13 cellular contexts compared by ENCODE assay signal in the genomic region with DNA sequence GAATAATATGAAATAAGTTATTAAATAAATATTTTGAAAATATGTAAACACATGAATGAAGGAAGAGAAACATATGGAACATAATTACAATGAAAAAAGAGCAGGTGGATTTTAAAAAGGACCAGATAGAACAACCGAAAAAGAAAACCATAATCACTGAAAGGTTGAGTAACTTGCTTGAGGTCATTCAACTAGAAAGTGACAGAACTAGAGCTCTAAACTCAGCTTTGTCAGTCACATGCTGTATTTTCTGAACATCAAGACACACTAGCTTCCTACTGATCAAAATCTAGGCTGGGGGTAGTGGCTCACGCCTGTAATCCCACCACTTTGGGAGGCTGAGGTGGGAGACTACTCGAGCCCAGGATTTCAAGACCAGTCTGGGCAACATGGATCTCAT. TPM values are rescaled to one million over a fixed set of nuclear protein-coding genes. Genes with fewer than 3 reads are reported as not detected.
A peak's percentile ranks its signal among the peaks of the same experiment; 100 is the strongest.
DNase-seq lines count a peak whose midpoint lies in the region; ATAC-seq and TF ChIP-seq lines count a peak whose summit lies in the region.
"Had no signal": no experiment of that assay in that cellular context is flagged by ENCODE, and none has a peak within 500 bp of the region (broad histone marks: within the 10 kb centered on the region; RNA-seq: fewer than 3 reads in every experiment).

No MANE protein-coding gene starts in this region.

- H3K4me3 Mint-ChIP-seq in stimulated activated naive B cell treated with anti-CD40 and anti-IgM and Interleukin-4, amounts not matched to agents 10 μg/mL and 1 μg/mL and 100 μg/mL, for 72 hours = no peak overlapping the region
- no peak overlapping the region for H3K4me3 Mint-ChIP-seq in activated CD8-positive, alpha-beta T cell treated with anti-CD3 and anti-CD28 coated beads for 36 hours

- no peak overlapping the region for H3K27ac Mint-ChIP-seq in stimulated activated naive B cell treated with anti-CD40 and anti-IgM and Interleukin-4, amounts not matched to agents 10 μg/mL and 1 μg/mL and 100 μg/mL, for 72 hours
- H3K27ac Mint-ChIP-seq in activated CD8-positive, alpha-beta T cell treated with anti-CD3 and anti-CD28 coated beads for 36 hours = no peak overlapping the region

- no peaks in the 10 kb centered on the region for H3K36me3 Mint-ChIP-seq in stimulated activated naive B cell treated with anti-CD40 and anti-IgM and Interleukin-4, amounts not matched to agents 10 μg/mL and 1 μg/mL and 100 μg/mL, for 72 hours
- H3K36me3 Mint-ChIP-seq in activated CD8-positive, alpha-beta T cell treated with anti-CD3 and anti-CD28 coated beads for 36 hours (ENCODE audit: low read depth) = no peaks in the 10 kb centered on the region

- DNase-seq in DMS153 treated with DMSO at 0.1 percent for 48 hours (lab: John Stamatoyannopoulos, UW; ENCODE audit: unreplicated experiment) = no peak
- no peak for DNase-seq in stimulated activated naive B cell treated with anti-CD40 and anti-IgM and Interleukin-4, amounts not matched to agents 10 μg/mL and 1 μg/mL and 100 μg/mL, for 72 hours
- no peak for DNase-seq in anterior cingulate cortex (lab: John Stamatoyannopoulos, UW)
- no peak for DNase-seq in activated CD8-positive, alpha-beta T cell treated with anti-CD3 and anti-CD28 coated beads for 36 hours
- DNase-seq: body of pancreas; DMS 273 treated with DMSO at 0.1 percent for 48 hours; effector memory CD4-positive, alpha-beta T cell; mucosa of descending colon; stimulated activated CD4-positive, alpha-beta T cell treated with anti-CD3 and anti-CD28 coated beads, Interleukin-2, amount 100 ng/mL, for 24 hours had no signal

- no peak for TF ChIP-seq CTCF in activated CD8-positive, alpha-beta T cell treated with anti-CD3 and anti-CD28 coated beads for 36 hours (IDR thresholded peaks at IDR 0.05)

- peaks cover 10 to 14% of the 10 kb centered on the region in 2 donors for H3K27me3 Mint-ChIP-seq in stimulated activated naive B cell treated with anti-CD40 and anti-IgM and Interleukin-4, amounts not matched to agents 10 μg/mL and 1 μg/mL and 100 μg/mL, for 72 hours
- peaks cover 12% of the 10 kb centered on the region for H3K27me3 Mint-ChIP-seq in activated CD8-positive, alpha-beta T cell treated with anti-CD3 and anti-CD28 coated beads for 36 hours

- no peaks in the 10 kb centered on the region for H3K4me1 Mint-ChIP-seq in stimulated activated naive B cell treated with anti-CD40 and anti-IgM and Interleukin-4, amounts not matched to agents 10 μg/mL and 1 μg/mL and 100 μg/mL, for 72 hours
- H3K4me1 Mint-ChIP-seq in activated CD8-positive, alpha-beta T cell treated with anti-CD3 and anti-CD28 coated beads for 36 hours (ENCODE audit: low read depth) = no peaks in the 10 kb centered on the region

- ATAC-seq in GM18505 (IDR thresholded peaks at IDR 0.05; ENCODE audit: unreplicated experiment) (peak; percentile 77), GM21360 (IDR thresholded peaks at IDR 0.05; ENCODE audit: unreplicated experiment) (peak; percentile 94), HG02938 (IDR thresholded peaks at IDR 0.05; ENCODE audit: unreplicated experiment) (peak; percentile 85), HG03558 (IDR thresholded peaks at IDR 0.05; ENCODE audit: extremely low read depth, unreplicated experiment) (peak; percentile 41)
- ATAC-seq in stimulated activated naive B cell treated with anti-CD40 and anti-IgM and Interleukin-4, amounts not matched to agents 10 μg/mL and 1 μg/mL and 100 μg/mL, for 72 hours (replicated peaks) = no peak
- no peak for ATAC-seq in activated CD8-positive, alpha-beta T cell treated with anti-CD3 and anti-CD28 coated beads for 36 hours
- ATAC-seq: body of pancreas, mucosa of descending colon had no signal

- intact Hi-C loops in activated CD8-positive, alpha-beta T cell treated with anti-CD3 and anti-CD28 coated beads for 36 hours (cut with micrococcal nuclease) = no loop called here

- CTCF ChIA-PET in activated CD8-positive, alpha-beta T cell treated with anti-CD3 and anti-CD28 coated beads for 36 hours (lab: Charles Lee) = no interaction called here

- no peak for TF ChIP-seq POLR2A in GM18505 (IDR thresholded peaks at IDR 0.05; ENCODE audit: borderline replicate concordance, extremely low read depth, insufficient read depth, insufficient read length)

- POLR2A ChIA-PET in activated CD8-positive, alpha-beta T cell treated with anti-CD3 and anti-CD28 coated beads for 36 hours (lab: Charles Lee) = no interaction called here

- peaks cover 1 to 8% of the 10 kb centered on the region in 2 donors for H3K9me3 Mint-ChIP-seq in stimulated activated naive B cell treated with anti-CD40 and anti-IgM and Interleukin-4, amounts not matched to agents 10 μg/mL and 1 μg/mL and 100 μg/mL, for 72 hours
- H3K9me3 Mint-ChIP-seq in activated CD8-positive, alpha-beta T cell treated with anti-CD3 and anti-CD28 coated beads for 36 hours = no peaks in the 10 kb centered on the region

RNA-seq across cellular contexts. Expression of a gene that starts 30.0 kb away (rescaled TPM):
- total RNA-seq in activated CD8-positive, alpha-beta T cell treated with anti-CD3 and anti-CD28 coated beads for 36 hours = 1 to 10 TPM; 4.7 to 7.5 TPM

Comparison
In these comparisons a context has a peak if more than half of its experiments do, and no peak if none do; other contexts are left out.
1. ATAC-seq: peak in GM18505 (single experiment), GM21360 (single experiment), HG02938 (single experiment) and HG03558 (single experiment); none in stimulated activated naive B cell treated with anti-CD40 and anti-IgM and Interleukin-4, amounts not matched to agents 10 μg/mL and 1 μg/mL and 100 μg/mL, for 72 hours (0 of 2) and activated CD8-positive, alpha-beta T cell treated with anti-CD3 and anti-CD28 coated beads for 36 hours (single experiment).